In the genomic region with DNA sequence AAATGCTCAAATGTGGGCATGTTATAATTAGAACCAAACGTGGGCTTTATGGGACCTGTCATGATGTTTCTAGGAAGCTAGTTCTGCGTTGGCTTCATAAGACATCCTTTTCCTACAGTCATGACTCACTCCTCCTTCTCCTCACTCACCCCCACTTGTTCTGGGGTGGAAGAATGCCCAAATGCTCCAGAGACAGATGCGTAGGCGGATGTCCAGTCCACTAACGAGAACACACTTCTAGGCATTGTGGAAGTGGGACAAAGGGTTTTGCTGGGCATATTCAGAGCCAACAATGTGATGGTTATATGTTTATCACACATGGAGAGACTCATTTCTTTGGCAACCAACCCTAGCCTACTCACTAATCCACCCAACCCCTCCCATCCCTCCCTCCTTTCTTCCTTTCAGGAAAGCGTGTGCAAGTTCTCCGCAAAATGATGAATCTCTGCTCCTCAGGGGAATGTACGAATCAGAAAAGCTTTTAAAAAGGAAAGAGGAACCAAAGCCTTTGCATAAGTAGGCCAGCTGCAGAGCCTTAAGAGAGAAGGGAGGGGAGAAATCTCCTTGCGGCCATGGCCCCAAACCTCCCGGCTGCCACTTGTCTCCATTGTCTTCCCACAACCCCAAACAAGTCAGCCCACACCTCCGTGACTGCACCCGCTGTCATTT, we compare ENCODE assay signal across 8 cellular contexts.
DNase-seq lines count a peak whose midpoint lies in the region; ATAC-seq and TF ChIP-seq lines count a peak whose summit lies in the region.

No MANE protein-coding gene starts in this region.

- ATAC-seq in GM19025 (IDR thresholded peaks at IDR 0.05; ENCODE audit: low read depth, unreplicated experiment) (peak; percentile 83), HG03354 (IDR thresholded peaks at IDR 0.05; ENCODE audit: poor library complexity, severe bottlenecking, unreplicated experiment) (peak; percentile 81)
- no peak for ATAC-seq in CD8-positive, alpha-beta T cell

- peak overlapping the region; percentile 89 for H3K27ac ChIP-seq in AG04450 (ENCODE audit: low read depth, low read length)
- H3K27ac ChIP-seq in CD8-positive, alpha-beta T cell (ENCODE audit: low read depth, low read length), result no peak overlapping the region

- peaks cover 10% of the 10 kb centered on the region for H3K4me1 Mint-ChIP-seq in activated naive CD8-positive, alpha-beta T cell treated with anti-CD3 and anti-CD28 coated beads for 36 hours
- H3K4me1 Mint-ChIP-seq in CD8-positive, alpha-beta T cell (ENCODE audit: low read depth), result no peaks in the 10 kb centered on the region

- no peak for TF ChIP-seq CTCF in AG04450 (IDR thresholded peaks at IDR 0.05; ENCODE audit: low read depth, low read length)
- no peak for TF ChIP-seq CTCF in retinal pigment epithelial cell (conservative IDR thresholded peaks at IDR 0.05; ENCODE audit: low read depth, low read length)
- no peak for TF ChIP-seq CTCF in CD8-positive, alpha-beta T cell (IDR thresholded peaks at IDR 0.05)

- CTCF ChIA-PET in AG04450 (lab: Charles Lee), result interaction anchor here (1.0 kb wide), 1 partner anchor 133 kb away, joined by 3 read pairs; no protein-coding TSS in a partner anchor
- CTCF ChIA-PET in CD8-positive, alpha-beta T cell (lab: Charles Lee), result no interaction called here

- peaks cover 30% of the 10 kb centered on the region for H3K27me3 Mint-ChIP-seq in activated naive CD8-positive, alpha-beta T cell treated with anti-CD3 and anti-CD28 coated beads for 36 hours
- H3K27me3 Mint-ChIP-seq in CD8-positive, alpha-beta T cell (ENCODE audit: low read depth), result peaks cover 16% of the 10 kb centered on the region

- no peaks in the 10 kb centered on the region for H3K36me3 Mint-ChIP-seq in activated naive CD8-positive, alpha-beta T cell treated with anti-CD3 and anti-CD28 coated beads for 36 hours
- no peaks in the 10 kb centered on the region for H3K36me3 Mint-ChIP-seq in CD8-positive, alpha-beta T cell

- H3K27ac Mint-ChIP-seq in activated naive CD8-positive, alpha-beta T cell treated with anti-CD3 and anti-CD28 coated beads for 36 hours, result no peak overlapping the region
- no peak overlapping the region for H3K27ac Mint-ChIP-seq in CD8-positive, alpha-beta T cell

- H3K4me1 ChIP-seq in CD8-positive, alpha-beta T cell (ENCODE audit: insufficient read depth, low read length), result no peaks in the 10 kb centered on the region

- intact Hi-C loops in head of caudate nucleus (cut with DNase I), result loop anchor here (5.0 kb wide), 2 partner anchors 57 to 123 kb away; a partner anchor contains a TSS
- intact Hi-C loops in CD8-positive, alpha-beta T cell (cut with DNase I, micrococcal nuclease), result no loop called here

- peaks cover 4% of the 10 kb centered on the region for H3K9me3 Mint-ChIP-seq in activated naive CD8-positive, alpha-beta T cell treated with anti-CD3 and anti-CD28 coated beads for 36 hours
- H3K9me3 Mint-ChIP-seq in CD8-positive, alpha-beta T cell, result peaks cover 3% of the 10 kb centered on the region

- no peaks in the 10 kb centered on the region for H3K27me3 ChIP-seq in AG04450 (ENCODE audit: control insufficient read depth, insufficient read depth, low read length)
- H3K27me3 ChIP-seq in CD8-positive, alpha-beta T cell (ENCODE audit: insufficient read depth, low read length), result no peaks in the 10 kb centered on the region

- no peaks in the 10 kb centered on the region for H3K9me3 ChIP-seq in AG04450 (ENCODE audit: control insufficient read depth, insufficient read depth, low read length)
- no peaks in the 10 kb centered on the region for H3K9me3 ChIP-seq in CD8-positive, alpha-beta T cell (ENCODE audit: low read length)

- DNase-seq in AG04450 (ENCODE audit: low read depth, low spot score), result peak; percentile 98
- peak; percentile 13 for DNase-seq in activated naive CD8-positive, alpha-beta T cell treated with anti-CD3 and anti-CD28 coated beads for 36 hours
- peak; percentile 26 to 92 (median 67) for DNase-seq in head of caudate nucleus
- DNase-seq in retinal pigment epithelial cell (ENCODE audit: low read depth), result peak; percentile 80
- no peak for DNase-seq in CD8-positive, alpha-beta T cell
- DNase-seq in SW480 (ENCODE audit: low spot score), result no peak

- peak overlapping the region; percentile 52 for H3K4me3 ChIP-seq in AG04450 (ENCODE audit: low read depth, low read length)
- H3K4me3 ChIP-seq in retinal pigment epithelial cell (ENCODE audit: low read length), result no peak overlapping the region
- H3K4me3 ChIP-seq in CD8-positive, alpha-beta T cell (ENCODE audit: low read depth, low read length), result no peak overlapping the region

- no peak overlapping the region for H3K4me3 Mint-ChIP-seq in activated naive CD8-positive, alpha-beta T cell treated with anti-CD3 and anti-CD28 coated beads for 36 hours
- H3K4me3 Mint-ChIP-seq in CD8-positive, alpha-beta T cell, result no peak overlapping the region

- POLR2A ChIA-PET in AG04450 (lab: Yijun Ruan, JAX), result interaction anchor here (0.6 to 2.7 kb wide), 7 partner anchors 40 to 135 kb away, joined by 3 to 29 read pairs (median 5); a partner anchor contains a TSS
- POLR2A ChIA-PET in CD8-positive, alpha-beta T cell (lab: Charles Lee), result interaction anchor here (1.1 kb wide), 1 partner anchor 34 kb away, joined by 3 read pairs; no protein-coding TSS in a partner anchor

- no peaks in the 10 kb centered on the region for H3K36me3 ChIP-seq in CD8-positive, alpha-beta T cell (ENCODE audit: insufficient read depth, low read length)

Comparison
In these comparisons a context has a peak if more than half of its experiments do, and no peak if none do; other contexts are left out.
1. DNase-seq: peak in AG04450 (single experiment), activated naive CD8-positive, alpha-beta T cell treated with anti-CD3 and anti-CD28 coated beads for 36 hours (single experiment), head of caudate nucleus (42 of 42) and retinal pigment epithelial cell (single experiment); none in CD8-positive, alpha-beta T cell (0 of 7) and SW480 (single experiment).